In the genomic region with DNA sequence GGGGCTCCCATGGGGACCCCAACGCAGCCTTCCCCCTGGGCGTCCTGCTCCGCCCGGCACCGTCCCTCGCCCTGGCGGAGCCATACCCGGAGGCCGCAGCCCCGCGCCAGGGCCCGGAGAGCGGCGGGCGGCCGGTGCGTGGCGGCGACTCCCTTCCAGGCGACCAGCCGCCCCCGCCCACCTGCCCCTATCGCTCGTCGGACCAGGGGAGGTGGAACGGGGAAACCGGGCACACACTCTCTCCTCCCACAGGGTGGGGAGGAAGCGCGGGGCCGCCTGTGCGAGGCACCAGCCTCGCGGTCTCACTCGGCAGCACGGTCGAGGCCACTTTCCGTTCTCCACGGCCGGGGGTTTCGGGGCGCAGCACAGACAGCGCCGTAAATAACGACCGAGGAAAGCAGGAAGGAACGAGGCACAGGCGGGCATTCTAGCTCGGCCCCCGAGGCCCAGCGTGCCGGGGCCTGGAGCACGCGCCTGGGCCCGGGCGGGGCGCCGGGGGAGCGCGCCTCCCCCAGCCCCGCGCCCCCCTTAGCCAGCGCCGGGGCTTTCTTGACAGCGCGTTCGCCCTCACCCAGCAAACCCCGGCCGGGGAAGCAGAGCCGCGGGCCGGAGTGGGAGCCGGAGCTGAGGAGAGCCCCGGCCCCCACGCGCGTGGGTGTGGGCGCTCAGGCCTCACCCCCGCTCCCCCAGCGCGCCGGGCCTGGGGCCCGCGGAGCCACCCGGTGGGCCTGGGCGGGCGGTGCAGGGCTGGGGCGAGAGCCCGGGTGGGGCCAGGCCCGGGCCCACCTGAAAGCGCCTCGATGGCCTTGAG, we compare ENCODE assay signal across 1 cellular context.
TF ChIP-seq lines count a peak whose summit lies in the region.

No MANE protein-coding gene starts in this region.

TF ChIP-seq in SK-N-SH, 30 proteins besides CTCF, POLR2A, EP300 and RAD21 (continued from another document):
- TF ChIP-seq, protein P1, sequence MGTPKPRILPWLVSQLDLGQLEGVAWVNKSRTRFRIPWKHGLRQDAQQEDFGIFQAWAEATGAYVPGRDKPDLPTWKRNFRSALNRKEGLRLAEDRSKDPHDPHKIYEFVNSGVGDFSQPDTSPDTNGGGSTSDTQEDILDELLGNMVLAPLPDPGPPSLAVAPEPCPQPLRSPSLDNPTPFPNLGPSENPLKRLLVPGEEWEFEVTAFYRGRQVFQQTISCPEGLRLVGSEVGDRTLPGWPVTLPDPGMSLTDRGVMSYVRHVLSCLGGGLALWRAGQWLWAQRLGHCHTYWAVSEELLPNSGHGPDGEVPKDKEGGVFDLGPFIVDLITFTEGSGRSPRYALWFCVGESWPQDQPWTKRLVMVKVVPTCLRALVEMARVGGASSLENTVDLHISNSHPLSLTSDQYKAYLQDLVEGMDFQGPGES (IDR thresholded peaks at IDR 0.05; ENCODE audit: low read depth, low read length), result no peak
- TF ChIP-seq, protein P2, sequence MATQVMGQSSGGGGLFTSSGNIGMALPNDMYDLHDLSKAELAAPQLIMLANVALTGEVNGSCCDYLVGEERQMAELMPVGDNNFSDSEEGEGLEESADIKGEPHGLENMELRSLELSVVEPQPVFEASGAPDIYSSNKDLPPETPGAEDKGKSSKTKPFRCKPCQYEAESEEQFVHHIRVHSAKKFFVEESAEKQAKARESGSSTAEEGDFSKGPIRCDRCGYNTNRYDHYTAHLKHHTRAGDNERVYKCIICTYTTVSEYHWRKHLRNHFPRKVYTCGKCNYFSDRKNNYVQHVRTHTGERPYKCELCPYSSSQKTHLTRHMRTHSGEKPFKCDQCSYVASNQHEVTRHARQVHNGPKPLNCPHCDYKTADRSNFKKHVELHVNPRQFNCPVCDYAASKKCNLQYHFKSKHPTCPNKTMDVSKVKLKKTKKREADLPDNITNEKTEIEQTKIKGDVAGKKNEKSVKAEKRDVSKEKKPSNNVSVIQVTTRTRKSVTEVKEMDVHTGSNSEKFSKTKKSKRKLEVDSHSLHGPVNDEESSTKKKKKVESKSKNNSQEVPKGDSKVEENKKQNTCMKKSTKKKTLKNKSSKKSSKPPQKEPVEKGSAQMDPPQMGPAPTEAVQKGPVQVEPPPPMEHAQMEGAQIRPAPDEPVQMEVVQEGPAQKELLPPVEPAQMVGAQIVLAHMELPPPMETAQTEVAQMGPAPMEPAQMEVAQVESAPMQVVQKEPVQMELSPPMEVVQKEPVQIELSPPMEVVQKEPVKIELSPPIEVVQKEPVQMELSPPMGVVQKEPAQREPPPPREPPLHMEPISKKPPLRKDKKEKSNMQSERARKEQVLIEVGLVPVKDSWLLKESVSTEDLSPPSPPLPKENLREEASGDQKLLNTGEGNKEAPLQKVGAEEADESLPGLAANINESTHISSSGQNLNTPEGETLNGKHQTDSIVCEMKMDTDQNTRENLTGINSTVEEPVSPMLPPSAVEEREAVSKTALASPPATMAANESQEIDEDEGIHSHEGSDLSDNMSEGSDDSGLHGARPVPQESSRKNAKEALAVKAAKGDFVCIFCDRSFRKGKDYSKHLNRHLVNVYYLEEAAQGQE (IDR thresholded peaks at IDR 0.05; ENCODE audit: low read depth, low read length), result no peak
- no peak for TF ChIP-seq NFIC (IDR thresholded peaks at IDR 0.05; ENCODE audit: borderline replicate concordance)
- no peak; the same call in 1 of the 2 replicates for TF ChIP-seq SIN3A (IDR thresholded peaks at IDR 0.05; ENCODE audit: borderline replicate concordance, low read depth, low read length)
- no peak for TF ChIP-seq NRF1 (IDR thresholded peaks at IDR 0.05; ENCODE audit: low read depth, low read length)
- TF ChIP-seq MEF2A (IDR thresholded peaks at IDR 0.05; ENCODE audit: borderline replicate concordance, low read depth), result no peak
- TF ChIP-seq TAF1 (IDR thresholded peaks at IDR 0.05; ENCODE audit: borderline replicate concordance, low read depth, low read length), result no peak; the same call in 1 of the 2 replicates
- no peak for TF ChIP-seq GATA2 (CRISPR knock-in tag; IDR thresholded peaks at IDR 0.05)
- TF ChIP-seq SMC3 (IDR thresholded peaks at IDR 0.05; ENCODE audit: low read depth, low read length), result no peak
- no peak for TF ChIP-seq RCOR1 (IDR thresholded peaks at IDR 0.05; ENCODE audit: low read length)
- no peak for TF ChIP-seq FOXM1 (IDR thresholded peaks at IDR 0.05; ENCODE audit: low read depth)
- TF ChIP-seq, protein P3, sequence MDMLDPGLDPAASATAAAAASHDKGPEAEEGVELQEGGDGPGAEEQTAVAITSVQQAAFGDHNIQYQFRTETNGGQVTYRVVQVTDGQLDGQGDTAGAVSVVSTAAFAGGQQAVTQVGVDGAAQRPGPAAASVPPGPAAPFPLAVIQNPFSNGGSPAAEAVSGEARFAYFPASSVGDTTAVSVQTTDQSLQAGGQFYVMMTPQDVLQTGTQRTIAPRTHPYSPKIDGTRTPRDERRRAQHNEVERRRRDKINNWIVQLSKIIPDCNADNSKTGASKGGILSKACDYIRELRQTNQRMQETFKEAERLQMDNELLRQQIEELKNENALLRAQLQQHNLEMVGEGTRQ (IDR thresholded peaks at IDR 0.05; ENCODE audit: borderline replicate concordance, low read depth, low read length), result no peak
- TF ChIP-seq TEAD4 (IDR thresholded peaks at IDR 0.05; ENCODE audit: borderline replicate concordance, insufficient read depth), result no peak
- no peak for TF ChIP-seq FOXJ3 (CRISPR knock-in tag; IDR thresholded peaks at IDR 0.05)
- TF ChIP-seq, protein P4, sequence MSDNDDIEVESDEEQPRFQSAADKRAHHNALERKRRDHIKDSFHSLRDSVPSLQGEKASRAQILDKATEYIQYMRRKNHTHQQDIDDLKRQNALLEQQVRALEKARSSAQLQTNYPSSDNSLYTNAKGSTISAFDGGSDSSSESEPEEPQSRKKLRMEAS (IDR thresholded peaks at IDR 0.05; ENCODE audit: low read depth), result 0 out of 2 replicates have a peak, but pooled peaks have one; percentile 61
- no peak for TF ChIP-seq ELF1 (IDR thresholded peaks at IDR 0.05)
